In the genomic region with DNA sequence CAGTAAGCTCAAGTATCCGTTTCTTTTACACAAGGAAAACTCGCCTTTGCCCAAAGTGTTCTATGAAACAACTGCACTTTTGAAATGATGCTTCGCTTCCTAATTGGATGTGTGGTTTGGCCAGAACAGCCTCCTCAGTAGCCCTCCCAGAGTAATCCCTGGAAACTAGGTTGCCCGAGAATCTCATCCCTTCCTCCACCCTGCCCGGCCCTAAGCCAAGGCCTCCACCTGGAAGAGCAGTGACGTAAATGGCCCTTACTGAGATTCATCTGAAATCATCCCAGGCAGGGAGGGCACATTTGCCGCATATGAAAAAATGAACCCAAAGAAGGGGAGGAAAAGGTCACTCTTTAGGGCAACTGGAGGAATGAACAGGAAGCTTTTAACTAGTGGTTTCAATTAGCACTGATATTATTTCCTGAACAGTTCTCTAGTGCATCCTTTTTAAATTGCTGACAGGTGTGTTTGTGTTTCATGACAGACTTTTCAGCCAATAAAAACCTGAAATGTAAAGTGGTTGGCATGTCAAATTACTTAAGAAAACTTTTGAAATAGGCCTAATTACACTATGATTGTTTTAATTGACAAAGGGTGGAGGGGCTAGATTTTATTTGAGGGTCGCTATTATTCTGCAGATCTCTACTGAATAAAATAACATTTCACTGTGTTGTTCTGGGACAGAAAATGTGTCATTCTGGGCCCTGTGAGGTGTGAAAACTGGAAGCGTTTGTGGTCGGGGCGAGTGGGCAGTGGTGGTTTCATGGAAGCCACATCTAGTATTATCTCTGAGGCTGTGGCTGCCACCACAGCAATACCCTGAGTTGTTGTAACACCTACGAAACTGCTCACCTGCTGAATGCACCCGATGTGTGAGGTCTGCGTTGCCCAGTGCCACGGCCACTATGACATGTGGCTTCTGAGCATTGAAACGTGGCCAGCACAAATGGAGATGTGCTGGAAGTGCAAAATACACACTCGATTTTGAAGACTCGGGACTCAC, we compare ENCODE assay signal across 7 cellular contexts.
DNase-seq lines count a peak whose midpoint lies in the region; ATAC-seq and TF ChIP-seq lines count a peak whose summit lies in the region.

No MANE protein-coding gene starts in this region.

- H3K4me1 ChIP-seq in right atrium auricular region, result no peaks in the 10 kb centered on the region

- DNase-seq in activated gamma-delta T cell treated with anti-CD3 and anti-CD28 coated beads, Interleukin-2, amount 50 U/mL, for 16 hours (ENCODE audit: low read depth), result peak; percentile 44
- peak; percentile 70 to 72 for DNase-seq in stimulated activated CD8-positive, alpha-beta memory T cell treated with anti-CD3 and anti-CD28 coated beads, Interleukin-2, amount 100 ng/mL, for 48 hours (ENCODE audit: low read depth in 2 of 2)
- DNase-seq in GM19238 (ENCODE audit: insufficient read length, low spot score) (no peak), right atrium auricular region (ENCODE audit: low spot score) (no peak), left ventricle myocardium superior (no peak)

- no peaks in the 10 kb centered on the region for H3K27me3 ChIP-seq in right atrium auricular region

- ATAC-seq in GM21367 (IDR thresholded peaks at IDR 0.05; ENCODE audit: unreplicated experiment) (peak; percentile 92), HG03175 (IDR thresholded peaks at IDR 0.05; ENCODE audit: unreplicated experiment) (peak; percentile 96), left ventricle myocardium superior (no peak)

- no peaks in the 10 kb centered on the region for H3K9me3 ChIP-seq in right atrium auricular region

- no peak overlapping the region for H3K4me3 ChIP-seq in right atrium auricular region

- H3K27ac ChIP-seq in right atrium auricular region, result no peak overlapping the region

- intact Hi-C loops in left ventricle myocardium superior (cut with micrococcal nuclease), result no loop called here

- no peak for TF ChIP-seq CTCF in right atrium auricular region (IDR thresholded peaks at IDR 0.05)

- H3K36me3 ChIP-seq in right atrium auricular region, result no peaks in the 10 kb centered on the region

Comparison
In these comparisons a context has a peak if more than half of its experiments do, and no peak if none do; other contexts are left out.
1. DNase-seq: peak in activated gamma-delta T cell treated with anti-CD3 and anti-CD28 coated beads, Interleukin-2, amount 50 U/mL, for 16 hours (single experiment) and stimulated activated CD8-positive, alpha-beta memory T cell treated with anti-CD3 and anti-CD28 coated beads, Interleukin-2, amount 100 ng/mL, for 48 hours (2 of 2); none in GM19238 (single experiment), right atrium auricular region (single experiment) and left ventricle myocardium superior (single experiment).